In the genomic region with DNA sequence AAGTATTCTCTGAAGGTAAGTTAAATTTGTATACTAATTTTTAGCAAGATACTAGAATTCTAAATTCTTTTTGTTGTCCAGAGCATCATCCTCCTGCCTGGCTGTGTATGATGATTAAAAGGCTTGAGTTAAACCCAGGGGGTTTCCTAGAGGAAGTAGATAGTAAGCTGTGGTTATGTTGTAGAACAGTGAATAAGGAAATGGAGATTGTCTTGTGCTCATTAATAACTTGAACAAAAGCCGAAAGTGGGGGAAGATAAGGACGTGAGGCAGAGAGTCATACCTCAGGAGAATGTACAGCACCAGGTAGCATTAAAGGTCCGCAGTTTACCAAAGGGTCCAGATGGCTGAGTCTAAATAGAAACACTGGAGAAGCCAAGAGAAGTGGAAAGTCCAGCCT, we compare ENCODE assay signal across 9 cellular contexts. TPM values are rescaled to one million over a fixed set of nuclear protein-coding genes. Genes with fewer than 3 reads are reported as not detected.
DNase-seq lines count a peak whose midpoint lies in the region; ATAC-seq and TF ChIP-seq lines count a peak whose summit lies in the region.
"Had no signal": no experiment of that assay in that cellular context is flagged by ENCODE, and none has a peak within 500 bp of the region (broad histone marks: within the 10 kb centered on the region; RNA-seq: fewer than 3 reads in every experiment).

No MANE protein-coding gene starts in this region.

- peaks cover 21% of the 10 kb centered on the region for H3K36me3 Mint-ChIP-seq in activated naive CD4-positive, alpha-beta T cell treated with anti-CD3 and anti-CD28 coated beads, Interleukin-2, amount 50 U/mL, for 24 hours
- H3K36me3 Mint-ChIP-seq in activated B cell treated with CpG ODN at 0.5 μM for 24 hours (ENCODE audit: low read depth): peaks cover 66% of the 10 kb centered on the region

- peaks cover 22% of the 10 kb centered on the region for H3K4me1 Mint-ChIP-seq in activated naive CD4-positive, alpha-beta T cell treated with anti-CD3 and anti-CD28 coated beads, Interleukin-2, amount 50 U/mL, for 24 hours
- H3K4me1 Mint-ChIP-seq in activated B cell treated with CpG ODN at 0.5 μM for 24 hours: peaks cover 18% of the 10 kb centered on the region
- H3K4me1 Mint-ChIP-seq in stimulated activated naive CD8-positive, alpha-beta T cell treated with anti-CD3 and anti-CD28 coated beads, Interleukin-15, amount 100 ng/mL, for 72 hours: peaks cover 26% of the 10 kb centered on the region

- no peak for TF ChIP-seq CTCF in activated B cell treated with CpG ODN at 0.5 μM for 24 hours (IDR thresholded peaks at IDR 0.05)

- ATAC-seq in HG03108 (IDR thresholded peaks at IDR 0.05; ENCODE audit: unreplicated experiment) (peak; percentile 91), activated B cell treated with CpG ODN at 0.5 μM for 24 hours (ENCODE audit: low read depth) (peak; percentile 93)
- ATAC-seq in stimulated activated naive CD8-positive, alpha-beta T cell treated with anti-CD3 and anti-CD28 coated beads, Interleukin-15, amount 100 ng/mL, for 72 hours: peak; percentile 92

- no peaks in the 10 kb centered on the region for H3K9me3 Mint-ChIP-seq in activated naive CD4-positive, alpha-beta T cell treated with anti-CD3 and anti-CD28 coated beads, Interleukin-2, amount 50 U/mL, for 24 hours
- H3K9me3 Mint-ChIP-seq in activated B cell treated with CpG ODN at 0.5 μM for 24 hours: no peaks in the 10 kb centered on the region
- H3K9me3 Mint-ChIP-seq in stimulated activated naive CD8-positive, alpha-beta T cell treated with anti-CD3 and anti-CD28 coated beads, Interleukin-15, amount 100 ng/mL, for 72 hours: no peaks in the 10 kb centered on the region

- H3K27ac Mint-ChIP-seq in activated naive CD4-positive, alpha-beta T cell treated with anti-CD3 and anti-CD28 coated beads, Interleukin-2, amount 50 U/mL, for 24 hours: peak overlapping the region; percentile 5
- peak overlapping the region; percentile 51 for H3K27ac Mint-ChIP-seq in activated B cell treated with CpG ODN at 0.5 μM for 24 hours
- peak overlapping the region; percentile 19 to 24 for H3K27ac Mint-ChIP-seq in stimulated activated naive CD8-positive, alpha-beta T cell treated with anti-CD3 and anti-CD28 coated beads, Interleukin-15, amount 100 ng/mL, for 72 hours

- intact Hi-C loops in activated B cell treated with CpG ODN at 0.5 μM for 24 hours (cut with micrococcal nuclease): loop anchor here (2.0 kb wide), 1 partner anchor 146 kb away; the partner anchor contains the start of gene EIF5
- intact Hi-C loops in cardiac septum (cut with DNase I): no loop called here

- H3K4me3 Mint-ChIP-seq in activated naive CD4-positive, alpha-beta T cell treated with anti-CD3 and anti-CD28 coated beads, Interleukin-2, amount 50 U/mL, for 24 hours: no peak overlapping the region
- peak overlapping the region; percentile 35 for H3K4me3 Mint-ChIP-seq in activated B cell treated with CpG ODN at 0.5 μM for 24 hours
- no peak overlapping the region for H3K4me3 Mint-ChIP-seq in stimulated activated naive CD8-positive, alpha-beta T cell treated with anti-CD3 and anti-CD28 coated beads, Interleukin-15, amount 100 ng/mL, for 72 hours

- CTCF ChIA-PET in activated B cell treated with CpG ODN at 0.5 μM for 24 hours (lab: Charles Lee): interaction anchor here (1.3 kb wide), 1 partner anchor 90 kb away, joined by 4 read pairs; no protein-coding TSS in a partner anchor

- POLR2A ChIA-PET in activated B cell treated with CpG ODN at 0.5 μM for 24 hours (lab: Charles Lee): interaction anchor here (0.6 to 1.3 kb wide), 2 partner anchors 47 to 545 kb away, joined by 3 to 4 read pairs; no protein-coding TSS in a partner anchor

- DNase-seq in activated naive CD4-positive, alpha-beta T cell treated with Interleukin-2 at 50 U/mL for 16 hours: no peak
- DNase-seq in activated B cell treated with CpG ODN at 0.5 μM for 24 hours (no peak), cardiac septum (ENCODE audit: low spot score) (no peak), HT-29 (ENCODE audit: low spot score) (no peak), NCI-H526 treated with DMSO at 0.1 percent for 48 hours (lab: John Stamatoyannopoulos, UW) (no peak)
- DNase-seq in stimulated activated naive CD8-positive, alpha-beta T cell treated with anti-CD3 and anti-CD28 coated beads, Interleukin-15, amount 100 ng/mL, for 72 hours: no peak
- DNase-seq: mesendoderm had no signal

- no peaks in the 10 kb centered on the region for H3K27me3 Mint-ChIP-seq in activated naive CD4-positive, alpha-beta T cell treated with anti-CD3 and anti-CD28 coated beads, Interleukin-2, amount 50 U/mL, for 24 hours
- H3K27me3 Mint-ChIP-seq in activated B cell treated with CpG ODN at 0.5 μM for 24 hours: no peaks in the 10 kb centered on the region
- H3K27me3 Mint-ChIP-seq in stimulated activated naive CD8-positive, alpha-beta T cell treated with anti-CD3 and anti-CD28 coated beads, Interleukin-15, amount 100 ng/mL, for 72 hours: no peaks in the 10 kb centered on the region

RNA-seq across cellular contexts. Expression of gene CKB, which starts 42.0 kb away (rescaled TPM):
- total RNA-seq in activated B cell treated with CpG ODN at 0.5 μM for 24 hours (8.6 and 12.0 TPM in 2 replicates), cardiac septum (327 TPM)
- 446 and 513 TPM in 2 replicates for total RNA-seq in HT-29 (2014; rRNA removed; shearing (Covaris generic))

RNA-seq across cellular contexts. Expression of gene TRMT61A, which starts 48.4 kb away (rescaled TPM):
- 19.4 and 21.8 TPM in 2 replicates for total RNA-seq in activated B cell treated with CpG ODN at 0.5 μM for 24 hours
- 5.2 TPM for total RNA-seq in cardiac septum
- total RNA-seq in HT-29 (2014; rRNA removed; shearing (Covaris generic)): 49.8 and 50.8 TPM in 2 replicates

Comparison
In these comparisons a context has a peak if more than half of its experiments do, and no peak if none do; other contexts are left out.
1. RNA of gene CKB, which starts 42.0 kb away (total RNA-seq): 446 to 513 TPM in HT-29 and 327 TPM in cardiac septum (single experiment); 8.6 to 12.0 TPM in activated B cell treated with CpG ODN at 0.5 μM for 24 hours; every median in the first group is over 10 times any median in the second.
2. Peak in every context shown above with its lines, with median percentiles within 50 percentile points of each other: H3K27ac Mint-ChIP-seq and ATAC-seq.